Comparison of ENCODE assay signal across 26 cellular contexts in the genomic region with DNA sequence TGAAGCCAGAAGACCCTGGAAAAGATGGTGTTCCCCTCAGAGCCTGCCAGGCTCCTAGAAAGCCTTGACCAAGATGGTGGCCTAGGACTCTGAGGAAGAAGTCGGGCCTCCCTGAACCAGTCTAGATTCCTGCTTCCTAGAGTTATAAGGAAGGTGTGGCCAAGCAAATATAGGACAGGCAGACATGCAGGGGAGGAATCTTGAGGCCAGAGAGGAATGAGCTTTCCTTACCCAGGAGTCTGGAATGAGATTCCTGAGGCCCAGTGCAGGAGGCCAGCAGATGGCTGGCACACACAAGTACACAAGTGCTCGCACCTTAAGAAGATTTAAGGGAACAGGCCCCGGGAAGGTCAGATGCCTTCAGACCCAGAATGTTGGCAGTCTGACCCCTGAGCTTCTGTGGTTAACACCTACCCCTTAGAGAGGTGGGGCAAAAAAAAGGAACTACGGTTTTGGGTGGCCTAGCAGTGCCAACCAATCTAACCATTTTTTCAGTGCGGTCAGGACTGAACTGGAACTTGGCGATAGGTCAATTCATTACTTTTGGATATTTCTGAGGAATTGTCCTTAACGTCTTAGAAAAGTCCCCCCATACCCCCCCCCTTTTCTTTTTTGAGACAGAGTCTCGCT.
DNase-seq lines count a peak whose midpoint lies in the region; ATAC-seq and TF ChIP-seq lines count a peak whose summit lies in the region.
"Had no signal": no experiment of that assay in that cellular context is flagged by ENCODE, and none has a peak within 500 bp of the region (broad histone marks: within the 10 kb centered on the region; RNA-seq: fewer than 3 reads in every experiment).

No MANE protein-coding gene starts in this region.

- WGBS in H9 (ENCODE audit: extremely low coverage, insufficient read length, low lambda C conversion rate) = no CpG with 5 or more reads among the region's 8 CpGs

- H3K27me3 ChIP-seq in H9 (ENCODE audit: insufficient read depth, low read length) (no peaks in the 10 kb centered on the region), WERI-Rb-1 (ENCODE audit: insufficient read depth, low read depth, severe bottlenecking) (no peaks in the 10 kb centered on the region)
- no peaks in the 10 kb centered on the region for H3K27me3 ChIP-seq in CD8-positive, alpha-beta T cell (ENCODE audit: insufficient read depth, low read length)
- H3K27me3 ChIP-seq: ovary, Peyer's patch, right atrium auricular region, upper lobe of left lung had no signal

- no peak overlapping the region for H3K23ac ChIP-seq in H9 (ENCODE audit: insufficient read length, low read depth, low read length)

- no peak overlapping the region for H2BK15ac ChIP-seq in H9 (ENCODE audit: low read depth, low read length)

- H3K14ac ChIP-seq in H9 (ENCODE audit: insufficient read depth, low read length) = no peak overlapping the region

- no peaks in the 10 kb centered on the region for H4K20me1 ChIP-seq in H9 (ENCODE audit: control insufficient read depth, insufficient read depth, insufficient read length)

- H3K4me1 ChIP-seq in H9 (ENCODE audit: insufficient read depth, low read length) = peaks cover 11% of the 10 kb centered on the region
- H3K4me1 ChIP-seq in CD8-positive, alpha-beta T cell (ENCODE audit: insufficient read depth, low read length) = no peaks in the 10 kb centered on the region
- H3K4me1 ChIP-seq: Peyer's patch, right atrium auricular region, upper lobe of left lung had no signal

- H3K4me3 Mint-ChIP-seq in H9 = no peak overlapping the region
- H3K4me3 Mint-ChIP-seq in CD8-positive, alpha-beta T cell = no peak overlapping the region
- H3K4me3 Mint-ChIP-seq: activated CD4-positive, alpha-beta T cell treated with anti-CD3 and anti-CD28 coated beads, Interleukin-2, amount 10 ng/mL, durations not matched to agents 7 days and 5 days; activated naive CD8-positive, alpha-beta T cell treated with anti-CD3 and anti-CD28 coated beads for 36 hours; brain; naive B cell had no signal

- H4K5ac ChIP-seq in H9 (ENCODE audit: insufficient read length, low read depth, low read length) = no peak overlapping the region

- no peak overlapping the region for H3K27ac ChIP-seq in H9 (ENCODE audit: insufficient read length, low read depth, low read length)
- peak overlapping the region; percentile 75 for H3K27ac ChIP-seq in WERI-Rb-1
- H3K27ac ChIP-seq in CD8-positive, alpha-beta T cell (ENCODE audit: low read depth, low read length) = no peak overlapping the region
- H3K27ac ChIP-seq: C4-2B, ovary, Peyer's patch, right atrium auricular region, SJSA1, upper lobe of left lung had no signal

- no peaks in the 10 kb centered on the region; a peak in 2 of 5 replicates for H3K9me3 Mint-ChIP-seq in H9
- H3K9me3 Mint-ChIP-seq in CD8-positive, alpha-beta T cell = no peaks in the 10 kb centered on the region
- H3K9me3 Mint-ChIP-seq: activated CD4-positive, alpha-beta T cell treated with anti-CD3 and anti-CD28 coated beads, Interleukin-2, amount 10 ng/mL, durations not matched to agents 7 days and 5 days; activated naive CD8-positive, alpha-beta T cell treated with anti-CD3 and anti-CD28 coated beads for 36 hours; activated T-helper 2 cell treated with anti-CD3 and anti-CD28 coated beads, Interferon-gamma antibody, Interleukin-2, Interleukin-4, amounts not matched to agents 10 μg/mL and 5 μg/mL and 100 μg/mL, durations not matched to agents 14 hours and 24 hours and 36 hours; brain; naive B cell had no signal

- H3K27ac Mint-ChIP-seq in H9 = no peak overlapping the region
- no peak overlapping the region for H3K27ac Mint-ChIP-seq in CD8-positive, alpha-beta T cell
- H3K27ac Mint-ChIP-seq: activated CD4-positive, alpha-beta T cell treated with anti-CD3 and anti-CD28 coated beads, Interleukin-2, amount 10 ng/mL, durations not matched to agents 7 days and 5 days; activated naive CD8-positive, alpha-beta T cell treated with anti-CD3 and anti-CD28 coated beads for 36 hours; activated T-helper 2 cell treated with anti-CD3 and anti-CD28 coated beads, Interferon-gamma antibody, Interleukin-2, Interleukin-4, amounts not matched to agents 10 μg/mL and 5 μg/mL and 100 μg/mL, durations not matched to agents 14 hours and 24 hours and 36 hours; brain had no signal

- no peaks in the 10 kb centered on the region for H3K23me2 ChIP-seq in H9 (ENCODE audit: insufficient read length, low read depth, low read length, poor library complexity, severe bottlenecking)

- H3K18ac ChIP-seq in H9 (ENCODE audit: insufficient read length, low read depth, low read length) = no peak overlapping the region

- H3T11ph ChIP-seq in H9 (ENCODE audit: low read length) = no peak overlapping the region

- no peak overlapping the region for H3K4ac ChIP-seq in H9 (ENCODE audit: low read depth, low read length)

- no peak overlapping the region for H2BK20ac ChIP-seq in H9 (ENCODE audit: low read depth, low read length, poor library complexity, severe bottlenecking)

- CTCF ChIA-PET in CD8-positive, alpha-beta T cell (lab: Charles Lee) = interaction anchor here (1.0 kb wide), 1 partner anchor 24 kb away, joined by 3 read pairs; no protein-coding TSS in a partner anchor

- ATAC-seq in left colon = peak; percentile 57
- no peak for ATAC-seq in CD8-positive, alpha-beta T cell

- H3K36me3 ChIP-seq in WERI-Rb-1 = no peaks in the 10 kb centered on the region
- no peaks in the 10 kb centered on the region for H3K36me3 ChIP-seq in CD8-positive, alpha-beta T cell (ENCODE audit: insufficient read depth, low read length)
- H3K36me3 ChIP-seq: ovary, Peyer's patch, right atrium auricular region, SJSA1, upper lobe of left lung had no signal

- H3K9ac ChIP-seq in H9 (ENCODE audit: extremely low read depth, insufficient read length, low read length) = no peak overlapping the region

- H2AK5ac ChIP-seq in H9 (ENCODE audit: insufficient read length, low read length) = no peak overlapping the region

- H4K91ac ChIP-seq in H9 (ENCODE audit: insufficient read length, low read depth, low read length) = no peak overlapping the region

- no peak overlapping the region for H2AFZ ChIP-seq in H9 (ENCODE audit: low read length)

- DNase-seq in AG08396 (ENCODE audit: low spot score) (peak; percentile 38), H9 (no peak), WERI-Rb-1 (peak; percentile 75), left colon (no peak), amniotic stem cell (lab: John Stamatoyannopoulos, UW) (no peak), DMS114 treated with DMSO at 0.1 percent for 48 hours (lab: John Stamatoyannopoulos, UW; ENCODE audit: unreplicated experiment) (no peak), NCI-H1417 treated with DMSO at 0.1 percent for 48 hours (lab: John Stamatoyannopoulos, UW) (no peak)
- no peak for DNase-seq in CD8-positive, alpha-beta T cell
- DNase-seq: activated CD4-positive, alpha-beta T cell treated with anti-CD3 and anti-CD28 coated beads, Interleukin-2, amount 10 ng/mL, durations not matched to agents 7 days and 5 days; activated naive CD8-positive, alpha-beta T cell treated with anti-CD3 and anti-CD28 coated beads for 36 hours; effector CD8-positive, alpha-beta T cell; erythroblast; foreskin melanocyte; naive B cell; NCI-H1105; NCI-H2081; ovary; Peyer's patch; stimulated activated CD8-positive, alpha-beta memory T cell treated with anti-CD3 and anti-CD28 coated beads, Interleukin-4, amount 100 ng/mL, for 48 hours; T-helper 2 cell; upper lobe of left lung had no signal

- peak overlapping the region; percentile 17 for H3K56ac ChIP-seq in H9 (ENCODE audit: insufficient read length, low read depth, low read length)

- H2BK120ac ChIP-seq in H9 (ENCODE audit: low read depth, low read length, poor library complexity, severe bottlenecking) = no peak overlapping the region

- H3K4me1 Mint-ChIP-seq in H9 = peaks cover 28 to 39% of the 10 kb centered on the region in 2 experiments
- H3K4me1 Mint-ChIP-seq in CD8-positive, alpha-beta T cell (ENCODE audit: low read depth) = peaks cover 4% of the 10 kb centered on the region

- no peaks in the 10 kb centered on the region for H3K9me3 ChIP-seq in H9 (ENCODE audit: control insufficient read depth, low read depth, low read length)
- H3K9me3 ChIP-seq in WERI-Rb-1 (ENCODE audit: severe bottlenecking) = peaks cover 4% of the 10 kb centered on the region
- no peaks in the 10 kb centered on the region for H3K9me3 ChIP-seq in CD8-positive, alpha-beta T cell (ENCODE audit: low read length)
- H3K9me3 ChIP-seq: ovary, Peyer's patch, right atrium auricular region, SJSA1, upper lobe of left lung had no signal

- TF ChIP-seq CTCF in H9 (conservative IDR thresholded peaks at IDR 0.05) (no peak), WERI-Rb-1 (IDR thresholded peaks at IDR 0.05; ENCODE audit: low read depth, low read length) (no peak)
- TF ChIP-seq CTCF in CD8-positive, alpha-beta T cell (IDR thresholded peaks at IDR 0.05) = no peak

- H3K4me2 ChIP-seq in H9 (ENCODE audit: insufficient read depth, insufficient read length, low read length) = no peak overlapping the region

- intact Hi-C loops in left colon (cut with DNase I, micrococcal nuclease) = no loop called here
- intact Hi-C loops in CD8-positive, alpha-beta T cell (cut with DNase I, micrococcal nuclease) = no loop called here

- H3K27me3 Mint-ChIP-seq in H9 (ENCODE audit: low read depth) = peaks cover 2% of the 10 kb centered on the region
- H3K27me3 Mint-ChIP-seq in CD8-positive, alpha-beta T cell (ENCODE audit: low read depth) = no peaks in the 10 kb centered on the region
- H3K27me3 Mint-ChIP-seq: activated CD4-positive, alpha-beta T cell treated with anti-CD3 and anti-CD28 coated beads, Interleukin-2, amount 10 ng/mL, durations not matched to agents 7 days and 5 days; activated naive CD8-positive, alpha-beta T cell treated with anti-CD3 and anti-CD28 coated beads for 36 hours; naive B cell had no signal

- H2BK12ac ChIP-seq in H9 (ENCODE audit: insufficient read length, low read depth, low read length) = no peak overlapping the region

- H3K36me3 Mint-ChIP-seq in H9 (ENCODE audit: insufficient read depth in 1 of 3, low read depth in 3 of 3) = no peaks in the 10 kb centered on the region
- peaks cover 2% of the 10 kb centered on the region for H3K36me3 Mint-ChIP-seq in CD8-positive, alpha-beta T cell
- H3K36me3 Mint-ChIP-seq: activated naive CD8-positive, alpha-beta T cell treated with anti-CD3 and anti-CD28 coated beads for 36 hours; brain had no signal

- H2BK5ac ChIP-seq in H9 (ENCODE audit: insufficient read length, low read length) = no peak overlapping the region

- no peak overlapping the region for H4K8ac ChIP-seq in H9 (replicated peaks; ENCODE audit: insufficient read length, low read depth, low read length)

- POLR2A ChIA-PET in CD8-positive, alpha-beta T cell (lab: Charles Lee) = no interaction called here

- no peaks in the 10 kb centered on the region for H3K79me2 ChIP-seq in H9 (ENCODE audit: insufficient read depth, low read length)

- H3K4me3 ChIP-seq in WERI-Rb-1 (ENCODE audit: low read depth, low read length) = no peak overlapping the region
- H3K4me3 ChIP-seq in CD8-positive, alpha-beta T cell (ENCODE audit: low read depth, low read length) = no peak overlapping the region
- H3K4me3 ChIP-seq: ovary, Peyer's patch, right atrium auricular region, SJSA1, upper lobe of left lung had no signal

- H3K79me1 ChIP-seq in H9 (ENCODE audit: insufficient read depth, low read depth, low read length, poor library complexity, severe bottlenecking) = no peaks in the 10 kb centered on the region

Comparison
In these comparisons a context has a peak if more than half of its experiments do, and no peak if none do; other contexts are left out.
1. DNase-seq: peak in AG08396 (single experiment) and WERI-Rb-1 (single experiment); none in H9 (single experiment), left colon (0 of 2), amniotic stem cell (single experiment), DMS114 treated with DMSO at 0.1 percent for 48 hours (single experiment), CD8-positive, alpha-beta T cell (0 of 7) and NCI-H1417 treated with DMSO at 0.1 percent for 48 hours (single experiment).